ENCODE assay signal across 8 cellular contexts in genomic region chr3:71495708-71496472, GRCh38.
A peak's percentile ranks its signal among the peaks of the same experiment; 100 is the strongest.
DNase-seq lines count a peak whose midpoint lies in the region; ATAC-seq and TF ChIP-seq lines count a peak whose summit lies in the region.

No MANE protein-coding gene starts in this region.

- H3K36me3 Mint-ChIP-seq in activated CD4-positive, alpha-beta memory T cell treated with anti-CD3 and anti-CD28 coated beads, Interleukin-2, amount 10 ng/mL, durations not matched to agents 7 days and 5 days (ENCODE audit: low read depth), result peaks cover 21% of the 10 kb centered on the region

- ATAC-seq in upper lobe of right lung (peak; percentile 48), GM21528 (IDR thresholded peaks at IDR 0.05; ENCODE audit: low FRiP score, unreplicated experiment) (no peak)

- H3K27ac ChIP-seq in upper lobe of right lung, result no peak overlapping the region

- DNase-seq in activated effector memory CD4-positive, alpha-beta T cell treated with anti-CD3 and anti-CD28 coated beads, Interleukin-2, amount 50 U/mL, for 16 hours, result peak; percentile 69
- DNase-seq in activated effector memory CD4-positive, alpha-beta T cell treated with Interleukin-2 at 50 U/mL for 16 hours, result no peak
- peak; percentile 41 for DNase-seq in activated CD4-positive, alpha-beta memory T cell treated with anti-CD3 and anti-CD28 coated beads, Interleukin-2, amount 10 ng/mL, durations not matched to agents 7 days and 5 days
- DNase-seq in iPS DF 19.7 (ENCODE audit: low read depth, low spot score) (peak; percentile 54), upper lobe of right lung (no peak), NCI-H2196 (lab: John Stamatoyannopoulos, UW; ENCODE audit: unreplicated experiment) (no peak), NCI-H2227 treated with DMSO at 0.1 percent for 48 hours (lab: John Stamatoyannopoulos, UW) (no peak)

- H3K27ac Mint-ChIP-seq in activated CD4-positive, alpha-beta memory T cell treated with anti-CD3 and anti-CD28 coated beads, Interleukin-2, amount 10 ng/mL, durations not matched to agents 7 days and 5 days, result peak overlapping the region; percentile 68

- H3K9me3 Mint-ChIP-seq in activated CD4-positive, alpha-beta memory T cell treated with anti-CD3 and anti-CD28 coated beads, Interleukin-2, amount 10 ng/mL, durations not matched to agents 7 days and 5 days, result peaks cover 9% of the 10 kb centered on the region

- no peak overlapping the region for H3K4me3 ChIP-seq in upper lobe of right lung

- POLR2A ChIA-PET in activated CD4-positive, alpha-beta memory T cell treated with anti-CD3 and anti-CD28 coated beads, Interleukin-2, amount 10 ng/mL, durations not matched to agents 7 days and 5 days (lab: Charles Lee), result interaction anchor here (0.8 to 2.8 kb wide), 9 partner anchors 9 to 136 kb away, joined by 3 to 7 read pairs (median 4); partner anchors contain the start of gene FOXP1

- peaks cover 10% of the 10 kb centered on the region for H3K4me1 ChIP-seq in upper lobe of right lung

- H3K9me3 ChIP-seq in upper lobe of right lung, result no peaks in the 10 kb centered on the region

- H3K36me3 ChIP-seq in upper lobe of right lung, result peaks cover 14% of the 10 kb centered on the region

- peaks cover 57% of the 10 kb centered on the region for H3K4me1 Mint-ChIP-seq in activated CD4-positive, alpha-beta memory T cell treated with anti-CD3 and anti-CD28 coated beads, Interleukin-2, amount 10 ng/mL, durations not matched to agents 7 days and 5 days

- peak overlapping the region; percentile 48 for H3K4me3 Mint-ChIP-seq in activated CD4-positive, alpha-beta memory T cell treated with anti-CD3 and anti-CD28 coated beads, Interleukin-2, amount 10 ng/mL, durations not matched to agents 7 days and 5 days

- H3K27me3 ChIP-seq in upper lobe of right lung, result no peaks in the 10 kb centered on the region

- H3K27me3 Mint-ChIP-seq in activated CD4-positive, alpha-beta memory T cell treated with anti-CD3 and anti-CD28 coated beads, Interleukin-2, amount 10 ng/mL, durations not matched to agents 7 days and 5 days, result no peaks in the 10 kb centered on the region

- intact Hi-C loops in upper lobe of right lung (cut with DNase I), result no loop called here

- no peak for TF ChIP-seq CTCF in upper lobe of right lung (IDR thresholded peaks at IDR 0.05)

- CTCF ChIA-PET in activated CD4-positive, alpha-beta memory T cell treated with anti-CD3 and anti-CD28 coated beads, Interleukin-2, amount 10 ng/mL, durations not matched to agents 7 days and 5 days (lab: Charles Lee), result interaction anchor here (0.5 to 2.3 kb wide), 3 partner anchors 29 to 206 kb away, joined by 3 to 10 read pairs (median 4); no protein-coding TSS in a partner anchor

Comparison
In these comparisons a context has a peak if more than half of its experiments do, and no peak if none do; other contexts are left out.
1. DNase-seq: peak in activated effector memory CD4-positive, alpha-beta T cell treated with anti-CD3 and anti-CD28 coated beads, Interleukin-2, amount 50 U/mL, for 16 hours (single experiment), activated CD4-positive, alpha-beta memory T cell treated with anti-CD3 and anti-CD28 coated beads, Interleukin-2, amount 10 ng/mL, durations not matched to agents 7 days and 5 days (single experiment) and iPS DF 19.7 (single experiment); none in activated effector memory CD4-positive, alpha-beta T cell treated with Interleukin-2 at 50 U/mL for 16 hours (single experiment), upper lobe of right lung (single experiment), NCI-H2196 (single experiment) and NCI-H2227 treated with DMSO at 0.1 percent for 48 hours (single experiment).